ENCODE assay signal across 2 cellular contexts in the genomic region with DNA sequence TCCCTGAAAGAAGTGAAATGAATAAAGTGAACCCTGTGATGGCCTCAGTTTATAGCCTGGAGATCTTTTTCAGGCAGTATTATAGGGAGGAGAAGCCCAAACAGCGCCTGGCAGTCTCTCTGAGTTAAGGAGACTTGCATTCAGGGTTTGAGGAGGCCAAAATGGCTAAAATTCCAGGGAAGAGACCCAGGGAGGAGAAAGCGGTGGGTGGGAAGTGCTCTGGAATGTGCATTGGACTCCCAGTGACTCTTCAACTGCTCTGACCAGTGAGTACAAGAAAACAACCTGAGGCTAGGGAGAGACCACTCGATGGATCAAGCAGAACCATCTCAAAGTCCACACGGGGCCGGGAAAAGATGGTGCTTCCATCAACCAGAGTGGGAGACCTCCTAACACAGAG.
TF ChIP-seq lines count a peak whose summit lies in the region.

No MANE protein-coding gene starts in this region.

TF ChIP-seq in GM23338, 12 proteins besides CTCF, POLR2A, EP300 and RAD21:
- TF ChIP-seq, protein P1, sequence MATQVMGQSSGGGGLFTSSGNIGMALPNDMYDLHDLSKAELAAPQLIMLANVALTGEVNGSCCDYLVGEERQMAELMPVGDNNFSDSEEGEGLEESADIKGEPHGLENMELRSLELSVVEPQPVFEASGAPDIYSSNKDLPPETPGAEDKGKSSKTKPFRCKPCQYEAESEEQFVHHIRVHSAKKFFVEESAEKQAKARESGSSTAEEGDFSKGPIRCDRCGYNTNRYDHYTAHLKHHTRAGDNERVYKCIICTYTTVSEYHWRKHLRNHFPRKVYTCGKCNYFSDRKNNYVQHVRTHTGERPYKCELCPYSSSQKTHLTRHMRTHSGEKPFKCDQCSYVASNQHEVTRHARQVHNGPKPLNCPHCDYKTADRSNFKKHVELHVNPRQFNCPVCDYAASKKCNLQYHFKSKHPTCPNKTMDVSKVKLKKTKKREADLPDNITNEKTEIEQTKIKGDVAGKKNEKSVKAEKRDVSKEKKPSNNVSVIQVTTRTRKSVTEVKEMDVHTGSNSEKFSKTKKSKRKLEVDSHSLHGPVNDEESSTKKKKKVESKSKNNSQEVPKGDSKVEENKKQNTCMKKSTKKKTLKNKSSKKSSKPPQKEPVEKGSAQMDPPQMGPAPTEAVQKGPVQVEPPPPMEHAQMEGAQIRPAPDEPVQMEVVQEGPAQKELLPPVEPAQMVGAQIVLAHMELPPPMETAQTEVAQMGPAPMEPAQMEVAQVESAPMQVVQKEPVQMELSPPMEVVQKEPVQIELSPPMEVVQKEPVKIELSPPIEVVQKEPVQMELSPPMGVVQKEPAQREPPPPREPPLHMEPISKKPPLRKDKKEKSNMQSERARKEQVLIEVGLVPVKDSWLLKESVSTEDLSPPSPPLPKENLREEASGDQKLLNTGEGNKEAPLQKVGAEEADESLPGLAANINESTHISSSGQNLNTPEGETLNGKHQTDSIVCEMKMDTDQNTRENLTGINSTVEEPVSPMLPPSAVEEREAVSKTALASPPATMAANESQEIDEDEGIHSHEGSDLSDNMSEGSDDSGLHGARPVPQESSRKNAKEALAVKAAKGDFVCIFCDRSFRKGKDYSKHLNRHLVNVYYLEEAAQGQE (IDR thresholded peaks at IDR 0.05; ENCODE audit: unreplicated experiment): no peak

TF ChIP-seq in K562, 482 proteins besides CTCF, POLR2A, EP300 and RAD21:
- no peak for TF ChIP-seq L3MBTL2 (IDR thresholded peaks at IDR 0.05)
- TF ChIP-seq U2AF1 (optimal IDR thresholded peaks at IDR 0.05; ENCODE audit: low read depth, low read length): no peak
- TF ChIP-seq RBM25 (IDR thresholded peaks at IDR 0.05; ENCODE audit: low read depth, low read length, severe bottlenecking): no peak
- TF ChIP-seq SMARCE1 (IDR thresholded peaks at IDR 0.05): no peak
- TF ChIP-seq, protein P2, sequence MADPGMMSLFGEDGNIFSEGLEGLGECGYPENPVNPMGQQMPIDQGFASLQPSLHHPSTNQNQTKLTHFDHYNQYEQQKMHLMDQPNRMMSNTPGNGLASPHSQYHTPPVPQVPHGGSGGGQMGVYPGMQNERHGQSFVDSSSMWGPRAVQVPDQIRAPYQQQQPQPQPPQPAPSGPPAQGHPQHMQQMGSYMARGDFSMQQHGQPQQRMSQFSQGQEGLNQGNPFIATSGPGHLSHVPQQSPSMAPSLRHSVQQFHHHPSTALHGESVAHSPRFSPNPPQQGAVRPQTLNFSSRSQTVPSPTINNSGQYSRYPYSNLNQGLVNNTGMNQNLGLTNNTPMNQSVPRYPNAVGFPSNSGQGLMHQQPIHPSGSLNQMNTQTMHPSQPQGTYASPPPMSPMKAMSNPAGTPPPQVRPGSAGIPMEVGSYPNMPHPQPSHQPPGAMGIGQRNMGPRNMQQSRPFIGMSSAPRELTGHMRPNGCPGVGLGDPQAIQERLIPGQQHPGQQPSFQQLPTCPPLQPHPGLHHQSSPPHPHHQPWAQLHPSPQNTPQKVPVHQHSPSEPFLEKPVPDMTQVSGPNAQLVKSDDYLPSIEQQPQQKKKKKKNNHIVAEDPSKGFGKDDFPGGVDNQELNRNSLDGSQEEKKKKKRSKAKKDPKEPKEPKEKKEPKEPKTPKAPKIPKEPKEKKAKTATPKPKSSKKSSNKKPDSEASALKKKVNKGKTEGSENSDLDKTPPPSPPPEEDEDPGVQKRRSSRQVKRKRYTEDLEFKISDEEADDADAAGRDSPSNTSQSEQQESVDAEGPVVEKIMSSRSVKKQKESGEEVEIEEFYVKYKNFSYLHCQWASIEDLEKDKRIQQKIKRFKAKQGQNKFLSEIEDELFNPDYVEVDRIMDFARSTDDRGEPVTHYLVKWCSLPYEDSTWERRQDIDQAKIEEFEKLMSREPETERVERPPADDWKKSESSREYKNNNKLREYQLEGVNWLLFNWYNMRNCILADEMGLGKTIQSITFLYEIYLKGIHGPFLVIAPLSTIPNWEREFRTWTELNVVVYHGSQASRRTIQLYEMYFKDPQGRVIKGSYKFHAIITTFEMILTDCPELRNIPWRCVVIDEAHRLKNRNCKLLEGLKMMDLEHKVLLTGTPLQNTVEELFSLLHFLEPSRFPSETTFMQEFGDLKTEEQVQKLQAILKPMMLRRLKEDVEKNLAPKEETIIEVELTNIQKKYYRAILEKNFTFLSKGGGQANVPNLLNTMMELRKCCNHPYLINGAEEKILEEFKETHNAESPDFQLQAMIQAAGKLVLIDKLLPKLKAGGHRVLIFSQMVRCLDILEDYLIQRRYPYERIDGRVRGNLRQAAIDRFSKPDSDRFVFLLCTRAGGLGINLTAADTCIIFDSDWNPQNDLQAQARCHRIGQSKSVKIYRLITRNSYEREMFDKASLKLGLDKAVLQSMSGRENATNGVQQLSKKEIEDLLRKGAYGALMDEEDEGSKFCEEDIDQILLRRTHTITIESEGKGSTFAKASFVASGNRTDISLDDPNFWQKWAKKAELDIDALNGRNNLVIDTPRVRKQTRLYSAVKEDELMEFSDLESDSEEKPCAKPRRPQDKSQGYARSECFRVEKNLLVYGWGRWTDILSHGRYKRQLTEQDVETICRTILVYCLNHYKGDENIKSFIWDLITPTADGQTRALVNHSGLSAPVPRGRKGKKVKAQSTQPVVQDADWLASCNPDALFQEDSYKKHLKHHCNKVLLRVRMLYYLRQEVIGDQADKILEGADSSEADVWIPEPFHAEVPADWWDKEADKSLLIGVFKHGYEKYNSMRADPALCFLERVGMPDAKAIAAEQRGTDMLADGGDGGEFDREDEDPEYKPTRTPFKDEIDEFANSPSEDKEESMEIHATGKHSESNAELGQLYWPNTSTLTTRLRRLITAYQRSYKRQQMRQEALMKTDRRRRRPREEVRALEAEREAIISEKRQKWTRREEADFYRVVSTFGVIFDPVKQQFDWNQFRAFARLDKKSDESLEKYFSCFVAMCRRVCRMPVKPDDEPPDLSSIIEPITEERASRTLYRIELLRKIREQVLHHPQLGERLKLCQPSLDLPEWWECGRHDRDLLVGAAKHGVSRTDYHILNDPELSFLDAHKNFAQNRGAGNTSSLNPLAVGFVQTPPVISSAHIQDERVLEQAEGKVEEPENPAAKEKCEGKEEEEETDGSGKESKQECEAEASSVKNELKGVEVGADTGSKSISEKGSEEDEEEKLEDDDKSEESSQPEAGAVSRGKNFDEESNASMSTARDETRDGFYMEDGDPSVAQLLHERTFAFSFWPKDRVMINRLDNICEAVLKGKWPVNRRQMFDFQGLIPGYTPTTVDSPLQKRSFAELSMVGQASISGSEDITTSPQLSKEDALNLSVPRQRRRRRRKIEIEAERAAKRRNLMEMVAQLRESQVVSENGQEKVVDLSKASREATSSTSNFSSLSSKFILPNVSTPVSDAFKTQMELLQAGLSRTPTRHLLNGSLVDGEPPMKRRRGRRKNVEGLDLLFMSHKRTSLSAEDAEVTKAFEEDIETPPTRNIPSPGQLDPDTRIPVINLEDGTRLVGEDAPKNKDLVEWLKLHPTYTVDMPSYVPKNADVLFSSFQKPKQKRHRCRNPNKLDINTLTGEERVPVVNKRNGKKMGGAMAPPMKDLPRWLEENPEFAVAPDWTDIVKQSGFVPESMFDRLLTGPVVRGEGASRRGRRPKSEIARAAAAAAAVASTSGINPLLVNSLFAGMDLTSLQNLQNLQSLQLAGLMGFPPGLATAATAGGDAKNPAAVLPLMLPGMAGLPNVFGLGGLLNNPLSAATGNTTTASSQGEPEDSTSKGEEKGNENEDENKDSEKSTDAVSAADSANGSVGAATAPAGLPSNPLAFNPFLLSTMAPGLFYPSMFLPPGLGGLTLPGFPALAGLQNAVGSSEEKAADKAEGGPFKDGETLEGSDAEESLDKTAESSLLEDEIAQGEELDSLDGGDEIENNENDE (IDR thresholded peaks at IDR 0.05; ENCODE audit: low read depth, low read length): no peak
- no peak for TF ChIP-seq PYGO2 (tag; IDR thresholded peaks at IDR 0.05)
- TF ChIP-seq BCL6 (CRISPR knock-in tag; IDR thresholded peaks at IDR 0.05): no peak
- TF ChIP-seq CHD1 (IDR thresholded peaks at IDR 0.05; ENCODE audit: low read length): no peak
- no peak for TF ChIP-seq TBP (optimal IDR thresholded peaks at IDR 0.05; ENCODE audit: low read depth, low read length)
TF ChIP-seq in K562: peak in this region for 0.
